27 cellular contexts compared by ENCODE assay signal in genomic region chr2:205722538-205722878, GRCh38. TPM values are rescaled to one million over a fixed set of nuclear protein-coding genes. Genes with fewer than 3 reads are reported as not detected.
DNase-seq lines count a peak whose midpoint lies in the region; ATAC-seq, FAIRE-seq and TF ChIP-seq lines count a peak whose summit lies in the region.
"Had no signal": no experiment of that assay in that cellular context is flagged by ENCODE, and none has a peak within 500 bp of the region (broad histone marks: within the 10 kb centered on the region; RNA-seq: fewer than 3 reads in every experiment).

No MANE protein-coding gene starts in this region.

- H3K4me3 ChIP-seq in WERI-Rb-1 (ENCODE audit: low read depth, low read length), result no peak overlapping the region
- no peak overlapping the region for H3K4me3 ChIP-seq in small intestine (ENCODE audit: low read depth in 1 of 2, low read length in 2 of 2)
- H3K4me3 ChIP-seq: adrenal gland, cardiac muscle cell, heart right ventricle, smooth muscle cell had no signal

- TF ChIP-seq CTCF in WERI-Rb-1 (IDR thresholded peaks at IDR 0.05; ENCODE audit: low read depth, low read length) (no peak), omental fat pad (IDR thresholded peaks at IDR 0.05) (no peak), D721Med (IDR thresholded peaks at IDR 0.05; ENCODE audit: insufficient read depth, missing control alignments) (no peak)

- H3K9me3 ChIP-seq in WERI-Rb-1 (ENCODE audit: severe bottlenecking) (no peaks in the 10 kb centered on the region), small intestine (ENCODE audit: control insufficient read depth, low read depth) (no peaks in the 10 kb centered on the region)
- H3K9me3 ChIP-seq: adrenal gland, heart right ventricle, neutrophil had no signal

- H3K4me1 ChIP-seq in small intestine (ENCODE audit: control insufficient read depth in 2 of 2, insufficient read depth in 1 of 2, low read depth in 1 of 2, low read length in 1 of 2), result no peaks in the 10 kb centered on the region

- no peak for DNase-seq in WERI-Rb-1
- DNase-seq in islet precursor cell, result peak; percentile 77
- DNase-seq in small intestine, result peak; percentile 18
- no peak for DNase-seq in naive thymus-derived CD8-positive, alpha-beta T cell
- DNase-seq in omental fat pad (ENCODE audit: low spot score), result no peak
- no peak for DNase-seq in D721Med (ENCODE audit: insufficient read length, low spot score)
- DNase-seq: activated CD4-positive, alpha-beta T cell treated with anti-CD3 and anti-CD28 coated beads for 36 hours; activated CD8-positive, alpha-beta memory T cell treated with anti-CD3 and anti-CD28 coated beads for 24 hours; activated T-cell treated with anti-CD3 and anti-CD28 coated beads, Interleukin-2, amount 50 U/mL, for 24 hours; adrenal gland; cortex of kidney; heart right ventricle; left ventricle myocardium superior; NCI-H187; NCI-H82; SHP77 treated with DMSO at 0.1 percent for 48 hours; stimulated activated naive CD4-positive, alpha-beta T cell had no signal

- H3K4me1 Mint-ChIP-seq in naive thymus-derived CD8-positive, alpha-beta T cell, result peaks cover 0 to 2% (median under 1%) of the 10 kb centered on the region in 4 donors

- H3K27ac Mint-ChIP-seq in naive thymus-derived CD8-positive, alpha-beta T cell, result no peak overlapping the region
- H3K27ac Mint-ChIP-seq: activated CD4-positive, alpha-beta T cell treated with anti-CD3 and anti-CD28 coated beads for 36 hours; activated T-cell treated with anti-CD3 and anti-CD28 coated beads, Interleukin-2, amount 50 U/mL, for 24 hours had no signal

- POLR2A ChIA-PET in naive thymus-derived CD8-positive, alpha-beta T cell (lab: Charles Lee), result no interaction called here

- no peaks in the 10 kb centered on the region for H3K9me3 Mint-ChIP-seq in naive thymus-derived CD8-positive, alpha-beta T cell
- H3K9me3 Mint-ChIP-seq: activated T-cell treated with anti-CD3 and anti-CD28 coated beads, Interleukin-2, amount 50 U/mL, for 24 hours had no signal

- 10 to 55% (median 18%) methylated on average over 1 of the region's 1 CpG for WGBS in small intestine, 3 donors

- H3K36me3 Mint-ChIP-seq in naive thymus-derived CD8-positive, alpha-beta T cell, result no peaks in the 10 kb centered on the region

- peak overlapping the region; percentile 79 for H3K27ac ChIP-seq in WERI-Rb-1
- H3K27ac ChIP-seq in small intestine (ENCODE audit: low read depth in 1 of 2, low read length in 1 of 2), result no peak overlapping the region
- H3K27ac ChIP-seq: adrenal gland, cardiac muscle cell, KMS-11, neutrophil had no signal

- ATAC-seq in GM18909 (IDR thresholded peaks at IDR 0.05; ENCODE audit: poor library complexity, unreplicated experiment) (peak; percentile 6), GM21619 (IDR thresholded peaks at IDR 0.05; ENCODE audit: unreplicated experiment) (no peak), omental fat pad (ENCODE audit: low FRiP score) (no peak)
- no peak for ATAC-seq in naive thymus-derived CD8-positive, alpha-beta T cell
- ATAC-seq: activated CD4-positive, alpha-beta T cell treated with anti-CD3 and anti-CD28 coated beads for 36 hours; HCT116 had no signal

- H3K36me3 ChIP-seq in WERI-Rb-1, result peaks cover 39% of the 10 kb centered on the region
- H3K36me3 ChIP-seq in small intestine (ENCODE audit: control insufficient read depth in 2 of 2, insufficient read depth in 2 of 2, low read length in 2 of 2), result peaks cover 0 to 2% of the 10 kb centered on the region in 2 donors
- H3K36me3 ChIP-seq: neutrophil had no signal

- peaks cover under 1 to 9% (median 3%) of the 10 kb centered on the region in 5 donors for H3K27me3 Mint-ChIP-seq in naive thymus-derived CD8-positive, alpha-beta T cell

- H3K4me3 Mint-ChIP-seq in naive thymus-derived CD8-positive, alpha-beta T cell, result no peak overlapping the region
- H3K4me3 Mint-ChIP-seq: activated CD4-positive, alpha-beta T cell treated with anti-CD3 and anti-CD28 coated beads for 36 hours; activated T-cell treated with anti-CD3 and anti-CD28 coated beads, Interleukin-2, amount 50 U/mL, for 24 hours had no signal

- FAIRE-seq in small intestine (lab: Jason Lieb, UNC) (no peak), D721Med (lab: Jason Lieb, UNC) (no peak)
- FAIRE-seq: endothelial cell of umbilical vein, GM18507, TTC549 had no signal

- H3K27me3 ChIP-seq in WERI-Rb-1 (ENCODE audit: insufficient read depth, low read depth, severe bottlenecking), result no peaks in the 10 kb centered on the region
- no peaks in the 10 kb centered on the region for H3K27me3 ChIP-seq in small intestine (ENCODE audit: control insufficient read depth in 2 of 2, insufficient read depth in 2 of 2, low read length in 2 of 2)
- H3K27me3 ChIP-seq: adrenal gland, cardiac muscle cell, heart right ventricle had no signal

RNA-seq across cellular contexts. Expression of gene NRP2, which starts 40.2 kb away (rescaled TPM):
- polyA plus RNA-seq in small intestine, result 1 to 10 TPM in 1 of 3 donors, under 1 TPM in 2; 0.81 to 9.0 (median 0.89) TPM
- total RNA-seq in naive thymus-derived CD8-positive, alpha-beta T cell, result 1 to 10 TPM in 1 of 2 experiments, under 1 TPM in 1; 0.82 to 1.1 TPM
- not detected for polyA plus RNA-seq in naive thymus-derived CD8-positive, alpha-beta T cell
- total RNA-seq in omental fat pad, result 100 to 1,000 TPM in 1 of 4 donors, 10 to 100 TPM in 3; 41.1 to 119 (median 52.4) TPM

Comparison
In these comparisons a context has a peak if more than half of its experiments do, and no peak if none do; other contexts are left out.
1. DNase-seq: peak in islet precursor cell (single experiment) and small intestine (single experiment); none in WERI-Rb-1 (single experiment), naive thymus-derived CD8-positive, alpha-beta T cell (0 of 10), omental fat pad (single experiment) and D721Med (single experiment).
2. RNA of gene NRP2, which starts 40.2 kb away (total RNA-seq): 41.1 to 119 TPM in omental fat pad; 0.82 to 1.1 TPM in naive thymus-derived CD8-positive, alpha-beta T cell; every median in the first group is over 10 times any median in the second.